ENCODE assay signal across 1 cellular context in the genomic region with DNA sequence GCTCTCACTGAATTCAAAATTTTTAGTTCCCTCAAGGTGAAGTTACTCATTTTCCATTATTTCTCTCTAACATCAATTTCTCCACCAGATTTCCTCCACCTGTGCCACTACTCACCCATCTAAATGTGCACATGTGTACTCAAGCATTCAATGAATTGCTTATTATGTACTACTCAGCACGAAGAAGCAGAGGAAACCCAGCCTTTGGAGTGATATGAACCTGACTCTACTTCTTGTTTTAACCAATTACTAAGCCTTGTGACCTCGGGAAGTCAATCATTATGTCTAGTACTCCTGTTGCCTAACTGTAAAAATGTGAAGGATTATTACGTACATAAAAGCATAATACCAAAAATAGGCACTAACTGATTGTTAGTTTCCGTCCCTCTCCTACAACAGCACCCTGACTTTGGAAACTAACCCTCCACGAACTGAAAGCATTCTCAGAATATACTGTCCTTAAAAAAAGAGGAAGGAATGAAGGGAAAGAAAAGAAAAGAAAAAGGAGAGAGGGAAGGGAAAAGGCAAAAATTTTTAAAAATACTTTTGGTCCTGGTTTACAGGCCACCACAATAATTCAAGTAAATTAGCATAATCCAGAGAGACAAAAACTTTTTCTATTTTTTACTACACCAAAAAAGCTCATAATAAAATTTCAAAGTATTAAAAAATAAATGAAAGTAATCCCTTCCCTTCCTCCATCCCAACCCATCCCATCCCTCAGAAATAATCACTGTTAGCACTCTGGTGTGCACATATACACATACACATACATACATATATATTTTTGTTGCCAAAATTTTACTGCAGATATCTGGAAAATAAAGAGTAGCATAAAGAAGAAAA.
TF ChIP-seq lines count a peak whose summit lies in the region.

No MANE protein-coding gene starts in this region.

TF ChIP-seq in HEK293, 187 proteins besides CTCF, POLR2A, EP300 and RAD21 (continued from another document):
- TF ChIP-seq, protein P1, sequence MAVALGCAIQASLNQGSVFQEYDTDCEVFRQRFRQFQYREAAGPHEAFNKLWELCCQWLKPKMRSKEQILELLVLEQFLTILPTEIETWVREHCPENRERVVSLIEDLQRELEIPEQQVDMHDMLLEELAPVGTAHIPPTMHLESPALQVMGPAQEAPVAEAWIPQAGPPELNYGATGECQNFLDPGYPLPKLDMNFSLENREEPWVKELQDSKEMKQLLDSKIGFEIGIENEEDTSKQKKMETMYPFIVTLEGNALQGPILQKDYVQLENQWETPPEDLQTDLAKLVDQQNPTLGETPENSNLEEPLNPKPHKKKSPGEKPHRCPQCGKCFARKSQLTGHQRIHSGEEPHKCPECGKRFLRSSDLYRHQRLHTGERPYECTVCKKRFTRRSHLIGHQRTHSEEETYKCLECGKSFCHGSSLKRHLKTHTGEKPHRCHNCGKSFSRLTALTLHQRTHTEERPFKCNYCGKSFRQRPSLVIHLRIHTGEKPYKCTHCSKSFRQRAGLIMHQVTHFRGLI (tag by site-specific recombination; IDR thresholded peaks at IDR 0.05) = no peak
- no peak for TF ChIP-seq ZNF174 (tag by site-specific recombination; IDR thresholded peaks at IDR 0.05)
- TF ChIP-seq ZNF202 (tag by site-specific recombination; IDR thresholded peaks at IDR 0.05; ENCODE audit: borderline replicate concordance) = no peak
- TF ChIP-seq ZNF354C (tag by site-specific recombination; IDR thresholded peaks at IDR 0.05; ENCODE audit: borderline replicate concordance, low read depth) = no peak
- TF ChIP-seq ZNF366 (tag by site-specific recombination; conservative IDR thresholded peaks at IDR 0.05) = peak; percentile 73
- TF ChIP-seq ZNF600 (tag by site-specific recombination; IDR thresholded peaks at IDR 0.05) = 0 out of 2 replicates have a peak, but pooled peaks have one; percentile 36
- TF ChIP-seq, protein P2, sequence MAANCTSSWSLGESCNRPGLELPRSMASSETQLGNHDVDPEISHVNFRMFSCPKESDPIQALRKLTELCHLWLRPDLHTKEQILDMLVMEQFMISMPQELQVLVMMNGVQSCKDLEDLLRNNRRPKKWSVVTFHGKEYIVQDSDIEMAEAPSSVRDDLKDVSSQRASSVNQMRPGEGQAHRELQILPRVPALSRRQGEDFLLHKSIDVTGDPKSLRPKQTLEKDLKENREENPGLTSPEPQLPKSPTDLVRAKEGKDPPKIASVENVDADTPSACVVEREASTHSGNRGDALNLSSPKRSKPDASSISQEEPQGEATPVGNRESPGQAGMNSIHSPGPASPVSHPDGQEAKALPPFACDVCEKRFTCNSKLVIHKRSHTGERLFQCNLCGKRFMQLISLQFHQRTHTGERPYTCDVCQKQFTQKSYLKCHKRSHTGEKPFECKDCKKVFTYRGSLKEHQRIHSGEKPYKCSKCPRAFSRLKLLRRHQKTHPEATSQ (tag by site-specific recombination; IDR thresholded peaks at IDR 0.05) = no peak
- no peak for TF ChIP-seq ZNF391 (tag by site-specific recombination; IDR thresholded peaks at IDR 0.05; ENCODE audit: borderline replicate concordance, low read depth)
- no peak for TF ChIP-seq ZNF549 (tag by site-specific recombination; IDR thresholded peaks at IDR 0.05)
- TF ChIP-seq PRDM1 (tag by site-specific recombination; IDR thresholded peaks at IDR 0.05) = peak; percentile 20; the same call in 1 of the 2 replicates
